27 cellular contexts compared by ENCODE assay signal in the genomic region with DNA sequence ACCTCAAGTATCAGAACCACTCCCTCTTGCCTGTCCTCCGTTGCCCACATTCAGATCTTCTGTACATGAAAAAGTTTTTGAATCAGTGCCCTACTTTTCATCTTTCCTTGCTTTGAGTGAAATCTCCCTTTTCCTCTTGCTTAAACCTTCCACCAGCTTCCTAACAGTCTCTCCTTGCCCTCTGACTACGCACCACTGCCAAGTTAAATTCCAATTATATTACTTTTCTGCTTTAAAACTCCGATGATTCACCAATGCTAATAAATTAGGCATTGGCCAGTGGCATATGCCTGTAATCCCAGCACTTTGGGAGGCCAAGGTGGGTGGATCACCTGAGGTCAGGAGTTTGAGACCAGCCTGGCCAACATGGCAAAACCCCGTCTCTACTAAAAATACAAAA. TPM values are rescaled to one million over a fixed set of nuclear protein-coding genes. Genes with fewer than 3 reads are reported as not detected.
A peak's percentile ranks its signal among the peaks of the same experiment; 100 is the strongest.
DNase-seq lines count a peak whose midpoint lies in the region; ATAC-seq and TF ChIP-seq lines count a peak whose summit lies in the region.
"Had no signal": no experiment of that assay in that cellular context is flagged by ENCODE, and none has a peak within 500 bp of the region (broad histone marks: within the 10 kb centered on the region; RNA-seq: fewer than 3 reads in every experiment).

No MANE protein-coding gene starts in this region.

- peaks cover 2% of the 10 kb centered on the region; the same call in 1 of the 2 replicates for H3K27me3 ChIP-seq in IMR-90 (ENCODE audit: control insufficient read depth, insufficient read depth, low read length)
- no peaks in the 10 kb centered on the region for H3K27me3 ChIP-seq in neural progenitor cell
- H3K27me3 ChIP-seq: brain microvascular endothelial cell, colonic mucosa, gastrocnemius medialis, ovary, right lobe of liver, thyroid gland had no signal

- H3K56ac ChIP-seq in IMR-90 (ENCODE audit: extremely low read depth, insufficient read depth, low read length), result no peak overlapping the region

- H3K4me1 Mint-ChIP-seq in neural progenitor cell, result peaks cover 24% of the 10 kb centered on the region
- H3K4me1 Mint-ChIP-seq in activated naive CD8-positive, alpha-beta T cell treated with anti-CD3 and anti-CD28 coated beads, Interleukin-2, amount 50 U/mL, for 24 hours, result no peaks in the 10 kb centered on the region
- H3K4me1 Mint-ChIP-seq: activated CD4-positive, alpha-beta T cell treated with anti-CD3 and anti-CD28 coated beads for 36 hours; activated CD8-positive, alpha-beta memory T cell treated with anti-CD3 and anti-CD28 coated beads, Interleukin-2, amount 10 ng/mL, durations not matched to agents 7 days and 5 days; stimulated activated naive B cell treated with anti-CD40 and anti-IgM and Interleukin-4, amounts not matched to agents 10 μg/mL and 1 μg/mL and 100 μg/mL, for 72 hours had no signal

- H3K4me3 Mint-ChIP-seq in neural progenitor cell, result no peak overlapping the region
- H3K4me3 Mint-ChIP-seq in activated naive CD8-positive, alpha-beta T cell treated with anti-CD3 and anti-CD28 coated beads, Interleukin-2, amount 50 U/mL, for 24 hours, result no peak overlapping the region
- H3K4me3 Mint-ChIP-seq: activated CD4-positive, alpha-beta T cell treated with anti-CD3 and anti-CD28 coated beads for 36 hours; activated CD8-positive, alpha-beta memory T cell treated with anti-CD3 and anti-CD28 coated beads, Interleukin-2, amount 10 ng/mL, durations not matched to agents 7 days and 5 days; activated naive CD8-positive, alpha-beta T cell; activated T-helper 1 cell treated with anti-CD3 and anti-CD28 coated beads, Interleukin-12 subunit alpha, Interleukin-12 subunit beta, Interleukin-2, Interleukin-4 antibody, amounts not matched to agents 30 ng/mL and 10 ng/mL and 1 ng/mL, durations not matched to agents 14 hours and 24 hours and 36 hours; CD8-positive, alpha-beta T cell; endodermal cell; stimulated activated naive B cell treated with anti-CD40 and anti-IgM and Interleukin-4, amounts not matched to agents 10 μg/mL and 1 μg/mL and 100 μg/mL, for 72 hours had no signal

- H3K18ac ChIP-seq in IMR-90 (ENCODE audit: low read depth, low read length), result no peak overlapping the region

- no peaks in the 10 kb centered on the region for H3K79me2 ChIP-seq in neural progenitor cell (ENCODE audit: low read depth)

- no peaks in the 10 kb centered on the region for H3K36me3 Mint-ChIP-seq in neural progenitor cell
- H3K36me3 Mint-ChIP-seq in activated naive CD8-positive, alpha-beta T cell treated with anti-CD3 and anti-CD28 coated beads, Interleukin-2, amount 50 U/mL, for 24 hours (ENCODE audit: low read depth), result no peaks in the 10 kb centered on the region
- H3K36me3 Mint-ChIP-seq: activated CD8-positive, alpha-beta memory T cell treated with anti-CD3 and anti-CD28 coated beads, Interleukin-2, amount 10 ng/mL, durations not matched to agents 7 days and 5 days; activated naive CD8-positive, alpha-beta T cell; CD8-positive, alpha-beta T cell; stimulated activated naive B cell treated with anti-CD40 and anti-IgM and Interleukin-4, amounts not matched to agents 10 μg/mL and 1 μg/mL and 100 μg/mL, for 72 hours had no signal

- ATAC-seq in IMR-90 (ENCODE audit: low read depth), result peak; percentile 27; the same call in 1 of the 2 replicates
- ATAC-seq in left colon, result no peak
- no peak for ATAC-seq in GM21360 (IDR thresholded peaks at IDR 0.05; ENCODE audit: unreplicated experiment)
- ATAC-seq in activated naive CD8-positive, alpha-beta T cell treated with anti-CD3 and anti-CD28 coated beads, Interleukin-2, amount 50 U/mL, for 24 hours, result no peak
- ATAC-seq: activated CD8-positive, alpha-beta memory T cell treated with anti-CD3 and anti-CD28 coated beads, Interleukin-2, amount 10 ng/mL, durations not matched to agents 7 days and 5 days; CD8-positive, alpha-beta T cell; gastrocnemius medialis; HCT116; HepG2; right lobe of liver had no signal

- in situ Hi-C loops in IMR-90 (cut with MboI; ENCODE audit: low sequenced_read_pairs) (no loop called here), GM13977 (cut with MboI; ENCODE audit: low pct_unique_long_range_greater_than_20kb, low sequenced_read_pairs, unreplicated experiment) (no loop called here)

- H2AFZ ChIP-seq in IMR-90 (replicated peaks; ENCODE audit: low read length, poor library complexity) (no peak overlapping the region), neural progenitor cell (replicated peaks) (peak overlapping the region; percentile 30)

- TF ChIP-seq RAD21 in IMR-90 (IDR thresholded peaks at IDR 0.05; ENCODE audit: low read length), result no peak

- no peak overlapping the region for H3K14ac ChIP-seq in IMR-90 (replicated peaks; ENCODE audit: low read depth, low read length)

- peak; percentile 59 for DNase-seq in EH (ENCODE audit: low read depth)
- DNase-seq in IMR-90, result peak; percentile 47
- peak; percentile 52 for DNase-seq in epithelial cell of esophagus (ENCODE audit: low read depth)
- no peak for DNase-seq in neural progenitor cell (ENCODE audit: low spot score)
- DNase-seq in GM13977 (ENCODE audit: low spot score), result no peak
- DNase-seq in left colon, result no peak
- no peak for DNase-seq in activated naive CD8-positive, alpha-beta T cell treated with anti-CD3 and anti-CD28 coated beads, Interleukin-2, amount 50 U/mL, for 24 hours
- DNase-seq: activated CD4-positive, alpha-beta T cell treated with anti-CD3 and anti-CD28 coated beads for 36 hours; activated CD8-positive, alpha-beta memory T cell treated with anti-CD3 and anti-CD28 coated beads, Interleukin-2, amount 10 ng/mL, durations not matched to agents 7 days and 5 days; brain microvascular endothelial cell; CD8-positive, alpha-beta T cell; colonic mucosa; DMS53; endodermal cell; gastrocnemius medialis; kidney; NCI-H524 treated with DMSO at 0.1 percent for 48 hours; ovary; right lobe of liver; RPMI8226; stimulated activated naive B cell treated with anti-CD40 and anti-IgM and Interleukin-4, amounts not matched to agents 10 μg/mL and 1 μg/mL and 100 μg/mL, for 72 hours; thyroid gland had no signal

- H2AK5ac ChIP-seq in IMR-90 (ENCODE audit: low read depth, low read length), result no peak overlapping the region

- H4K8ac ChIP-seq in IMR-90 (ENCODE audit: low read depth in 2 of 2, low read length in 2 of 2), result no peak overlapping the region

- H3K27ac Mint-ChIP-seq in neural progenitor cell, result no peak overlapping the region
- H3K27ac Mint-ChIP-seq in activated naive CD8-positive, alpha-beta T cell treated with anti-CD3 and anti-CD28 coated beads, Interleukin-2, amount 50 U/mL, for 24 hours, result no peak overlapping the region
- H3K27ac Mint-ChIP-seq: activated CD4-positive, alpha-beta T cell treated with anti-CD3 and anti-CD28 coated beads for 36 hours; activated CD8-positive, alpha-beta memory T cell treated with anti-CD3 and anti-CD28 coated beads, Interleukin-2, amount 10 ng/mL, durations not matched to agents 7 days and 5 days; activated naive CD8-positive, alpha-beta T cell; activated T-helper 1 cell treated with anti-CD3 and anti-CD28 coated beads, Interleukin-12 subunit alpha, Interleukin-12 subunit beta, Interleukin-2, Interleukin-4 antibody, amounts not matched to agents 30 ng/mL and 10 ng/mL and 1 ng/mL, durations not matched to agents 14 hours and 24 hours and 36 hours; CD8-positive, alpha-beta T cell; endodermal cell; stimulated activated naive B cell treated with anti-CD40 and anti-IgM and Interleukin-4, amounts not matched to agents 10 μg/mL and 1 μg/mL and 100 μg/mL, for 72 hours had no signal

- H3K27ac ChIP-seq in IMR-90 (ENCODE audit: insufficient read depth, low read length), result no peak overlapping the region
- H3K27ac ChIP-seq in neural progenitor cell, result no peak overlapping the region
- H3K27ac ChIP-seq: brain microvascular endothelial cell, colonic mucosa, gastrocnemius medialis, ovary, right lobe of liver, thyroid gland had no signal

- no peak overlapping the region for H2BK20ac ChIP-seq in IMR-90 (ENCODE audit: low read depth, low read length)

- H3K4me1 ChIP-seq in IMR-90 (ENCODE audit: control insufficient read depth, insufficient read depth, low read length) (no peaks in the 10 kb centered on the region), neural progenitor cell (peaks cover 4% of the 10 kb centered on the region)
- H3K4me1 ChIP-seq: colonic mucosa, gastrocnemius medialis, right lobe of liver, thyroid gland had no signal

- H3K23ac ChIP-seq in IMR-90 (ENCODE audit: low read depth, low read length), result no peak overlapping the region

- no peak overlapping the region for H3K4ac ChIP-seq in IMR-90 (ENCODE audit: low read depth, low read length)

- no peak overlapping the region for H2AK9ac ChIP-seq in IMR-90 (replicated peaks; ENCODE audit: low read depth, low read length, poor library complexity)

- intact Hi-C loops in IMR-90 (cut with micrococcal nuclease) (no loop called here), left colon (cut with DNase I, micrococcal nuclease) (no loop called here)

- H4K5ac ChIP-seq in IMR-90 (ENCODE audit: low read depth, low read length), result no peak overlapping the region

- H3K79me1 ChIP-seq in IMR-90 (ENCODE audit: low read depth in 1 of 2, low read length in 2 of 2), result no peaks in the 10 kb centered on the region

- no peak for TF ChIP-seq POLR2A in IMR-90 (IDR thresholded peaks at IDR 0.05; ENCODE audit: low read depth, low read length)

- no peak overlapping the region for H2BK15ac ChIP-seq in IMR-90 (ENCODE audit: low read depth, low read length)

- H3K4me3 ChIP-seq in IMR-90 (ENCODE audit: insufficient read depth, low read depth, low read length) (no peak overlapping the region), epithelial cell of esophagus (ENCODE audit: low read length) (no peak overlapping the region), neural progenitor cell (no peak overlapping the region)
- H3K4me3 ChIP-seq: colonic mucosa, gastrocnemius medialis, ovary, right lobe of liver, thyroid gland had no signal

- H2BK5ac ChIP-seq in IMR-90 (ENCODE audit: low read depth, low read length, poor library complexity, severe bottlenecking), result no peak overlapping the region

- no peaks in the 10 kb centered on the region for H4K20me1 ChIP-seq in IMR-90 (ENCODE audit: insufficient read depth, low read length)
- H4K20me1 ChIP-seq in neural progenitor cell (ENCODE audit: low read depth), result no peaks in the 10 kb centered on the region

- no peaks in the 10 kb centered on the region for H3K36me3 ChIP-seq in IMR-90 (ENCODE audit: control insufficient read depth, insufficient read depth, low read length)
- no peaks in the 10 kb centered on the region for H3K36me3 ChIP-seq in neural progenitor cell
- H3K36me3 ChIP-seq: brain microvascular endothelial cell, colonic mucosa, gastrocnemius medialis, ovary, right lobe of liver, thyroid gland had no signal

- H3K9ac ChIP-seq in IMR-90 (ENCODE audit: low read depth, low read length) (no peak overlapping the region), neural progenitor cell (no peak overlapping the region)

- H3F3A ChIP-seq in neural progenitor cell (ENCODE audit: low read depth), result no peaks in the 10 kb centered on the region

- dilution Hi-C loops in IMR-90 (cut with HindIII; ENCODE audit: low sequenced_read_pairs, unreplicated experiment), result no loop called here

- TF ChIP-seq CTCF in IMR-90 (conservative IDR thresholded peaks at IDR 0.05; ENCODE audit: low read depth, low read length) (no peak), epithelial cell of esophagus (IDR thresholded peaks at IDR 0.05; ENCODE audit: insufficient read depth, low read depth, low read length, missing control alignments) (no peak), neural progenitor cell (IDR thresholded peaks at IDR 0.05) (no peak), GM13977 (IDR thresholded peaks at IDR 0.05; ENCODE audit: extremely low read depth, insufficient read depth, missing control alignments) (no peak)

- CTCF ChIA-PET in IMR-90 (lab: Yijun Ruan, JAX), result no interaction called here

- H2BK120ac ChIP-seq in IMR-90 (ENCODE audit: low read depth, low read length), result no peak overlapping the region

- no TSS peak for BruUV-seq in IMR-90 (replicated peaks; lab: Mats Ljungman, UMichigan)

- H3K27me3 Mint-ChIP-seq in neural progenitor cell (ENCODE audit: insufficient read depth, low read depth), result no peaks in the 10 kb centered on the region
- H3K27me3 Mint-ChIP-seq in activated naive CD8-positive, alpha-beta T cell treated with anti-CD3 and anti-CD28 coated beads, Interleukin-2, amount 50 U/mL, for 24 hours, result peaks cover 23% of the 10 kb centered on the region

- no peaks in the 10 kb centered on the region for H3K9me3 ChIP-seq in IMR-90 (ENCODE audit: control insufficient read depth, insufficient read depth, low read length)
- no peaks in the 10 kb centered on the region for H3K9me3 ChIP-seq in neural progenitor cell (ENCODE audit: low read depth)
- H3K9me3 ChIP-seq: colonic mucosa, gastrocnemius medialis, ovary, right lobe of liver, thyroid gland had no signal

- POLR2A ChIA-PET in IMR-90 (lab: Charles Lee; ENCODE audit: unreplicated experiment), result no interaction called here

- no CpG with 5 or more reads among the region's 4 CpGs for WGBS in IMR-90 (ENCODE audit: extremely low coverage in 2 of 2, insufficient read length in 1 of 2), 2 experiments

- no peak overlapping the region for H4K91ac ChIP-seq in IMR-90 (ENCODE audit: insufficient read depth, low read depth, low read length)

- H3K9me3 Mint-ChIP-seq in neural progenitor cell, result no peaks in the 10 kb centered on the region
- H3K9me3 Mint-ChIP-seq in activated naive CD8-positive, alpha-beta T cell treated with anti-CD3 and anti-CD28 coated beads, Interleukin-2, amount 50 U/mL, for 24 hours, result no peaks in the 10 kb centered on the region
- H3K9me3 Mint-ChIP-seq: activated T-helper 1 cell treated with anti-CD3 and anti-CD28 coated beads, Interleukin-12 subunit alpha, Interleukin-12 subunit beta, Interleukin-2, Interleukin-4 antibody, amounts not matched to agents 30 ng/mL and 10 ng/mL and 1 ng/mL, durations not matched to agents 14 hours and 24 hours and 36 hours; CD8-positive, alpha-beta T cell; endodermal cell; stimulated activated naive B cell treated with anti-CD40 and anti-IgM and Interleukin-4, amounts not matched to agents 10 μg/mL and 1 μg/mL and 100 μg/mL, for 72 hours had no signal

- H3K9me1 ChIP-seq in IMR-90 (ENCODE audit: insufficient read depth, low read length), result no peaks in the 10 kb centered on the region

- H3K4me2 ChIP-seq in IMR-90 (ENCODE audit: low read depth, low read length), result no peak overlapping the region
- no peak overlapping the region for H3K4me2 ChIP-seq in neural progenitor cell

RNA-seq across cellular contexts. Expression of a gene that starts 30.7 kb away (rescaled TPM):
- total RNA-seq in IMR-90 (2012; rRNA removed), result 0.54 and 0.83 TPM in 2 replicates
- polyA plus RNA-seq in IMR-90 (2012; rRNA removed), result 2.2 and 2.7 TPM in 2 replicates
- polyA plus RNA-seq in IMR-90 (2012; cell fraction: cytosol; rRNA removed), result 1.1 and 1.5 TPM in 2 replicates
- 2.0 and 5.4 TPM in 2 replicates for polyA plus RNA-seq in IMR-90 (2012; cell fraction: nucleus; rRNA removed; ENCODE audit: low replicate concordance)
- total RNA-seq in neural progenitor cell (ENCODE audit: low replicate concordance), result 7.5 and 10.4 TPM in 2 replicates
- total RNA-seq in left colon, result 1 to 10 TPM; 2.9 to 3.4 TPM

Comparison
In these comparisons a context has a peak if more than half of its experiments do, and no peak if none do; other contexts are left out.
1. DNase-seq: peak in EH (single experiment), IMR-90 (single experiment) and epithelial cell of esophagus (single experiment); none in neural progenitor cell (single experiment), GM13977 (single experiment), left colon (0 of 2) and activated naive CD8-positive, alpha-beta T cell treated with anti-CD3 and anti-CD28 coated beads, Interleukin-2, amount 50 U/mL, for 24 hours (single experiment).